Comparison of ENCODE assay signal across 23 cellular contexts in the genomic region with DNA sequence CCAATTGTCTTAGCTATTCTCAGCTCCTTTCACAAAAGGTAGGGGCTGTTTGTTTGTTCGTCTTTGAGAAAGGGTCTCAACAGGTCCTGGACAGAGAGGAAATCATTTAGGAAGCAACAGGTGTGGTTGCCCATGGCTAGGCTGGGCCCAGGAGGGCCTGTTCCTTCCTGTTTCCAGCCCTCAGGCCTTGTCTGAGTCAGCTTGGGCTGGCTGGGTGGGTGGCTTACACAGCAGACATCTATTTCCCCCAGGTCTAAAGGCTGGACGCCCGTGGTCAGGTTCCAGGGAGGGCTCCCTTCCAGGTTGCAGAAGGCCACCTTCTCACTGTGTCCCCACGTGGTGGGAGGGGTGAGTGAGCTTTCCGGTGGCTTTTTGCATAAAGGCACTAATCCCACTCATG. TPM values are rescaled to one million over a fixed set of nuclear protein-coding genes. Genes with fewer than 3 reads are reported as not detected.
DNase-seq lines count a peak whose midpoint lies in the region; FAIRE-seq and TF ChIP-seq lines count a peak whose summit lies in the region.
"Had no signal": no experiment of that assay in that cellular context is flagged by ENCODE, and none has a peak within 500 bp of the region (broad histone marks: within the 10 kb centered on the region; RNA-seq: fewer than 3 reads in every experiment).

No MANE protein-coding gene starts in this region.

- no peak overlapping the region for H3K18ac ChIP-seq in trophoblast cell (ENCODE audit: low read length)

- no peaks in the 10 kb centered on the region for H4K20me1 ChIP-seq in PC-9 (ENCODE audit: insufficient read depth)

- H3K27ac ChIP-seq in HEK293 (ENCODE audit: extremely low read depth, low read depth, low read length) (no peak overlapping the region), PC-9 (0 out of 2 replicates have a peak overlapping the region, but pooled peaks have one; percentile 1), esophagus (ENCODE audit: low read depth in 2 of 2, low read length in 1 of 2) (peak overlapping the region; percentile 89 to 96), trophoblast cell (ENCODE audit: low read depth, low read length) (no peak overlapping the region)

- H3K79me1 ChIP-seq in trophoblast cell (ENCODE audit: low read length): no peaks in the 10 kb centered on the region

- no peaks in the 10 kb centered on the region for H3K9me2 ChIP-seq in PC-9 (ENCODE audit: insufficient read depth)

- H4K12ac ChIP-seq in trophoblast cell (ENCODE audit: low read depth, low read length): no peak overlapping the region

- H3K79me2 ChIP-seq in PC-9 (ENCODE audit: low read depth) (no peaks in the 10 kb centered on the region), trophoblast cell (ENCODE audit: control insufficient read depth, insufficient read depth, low read length, poor library complexity) (no peaks in the 10 kb centered on the region)

- peak in 1 of 2 experiments; percentile 46 for DNase-seq in PC-9
- peak; percentile 28 to 38 for DNase-seq in trophoblast cell
- DNase-seq in activated CD8-positive, alpha-beta memory T cell treated with anti-CD3 and anti-CD28 coated beads, Interleukin-2, amount 50 U/mL, for 48 hours: no peak
- DNase-seq in NCI-H526 (lab: John Stamatoyannopoulos, UW): no peak
- DNase-seq in GM19239 (ENCODE audit: insufficient read length, low spot score): no peak
- DNase-seq: C1 segment of cervical spinal cord; Calu3; DMS153; GDM1; MM.1S; NCI-H1048; NCI-H1417 treated with DMSO at 0.1 percent for 48 hours; NCI-H187 treated with DMSO at 0.1 percent for 48 hours; NCI-H2107; NCI-H748 treated with DMSO at 0.1 percent for 48 hours; NK-92 treated with Interleukin-12 subunit alpha and Interleukin-12 subunit beta, amount 100 ng/mL, for 24 hours; Right ventricle myocardium superior had no signal

- no peak overlapping the region for H3K14ac ChIP-seq in trophoblast cell (ENCODE audit: low read length)

- no peak overlapping the region for H4K91ac ChIP-seq in trophoblast cell (ENCODE audit: low read depth, low read length)

- H3K9me3 ChIP-seq in HEK293 (ENCODE audit: control insufficient read depth, insufficient read depth, low read depth, low read length) (no peaks in the 10 kb centered on the region), PC-9 (ENCODE audit: insufficient read depth, low read depth) (no peaks in the 10 kb centered on the region), esophagus (ENCODE audit: control insufficient read depth in 2 of 2, insufficient read depth in 1 of 2, low read depth in 1 of 2, low read length in 1 of 2) (peaks cover 0 to 3% of the 10 kb centered on the region in 2 donors), trophoblast cell (ENCODE audit: insufficient read depth, low read depth, low read length) (peaks cover 6% of the 10 kb centered on the region)

- H3K4ac ChIP-seq in trophoblast cell (ENCODE audit: low read depth, low read length): no peak overlapping the region

- no peak overlapping the region for H3K9ac ChIP-seq in trophoblast cell (ENCODE audit: low read length)

- intact Hi-C loops in PC-9 (cut with micrococcal nuclease; ENCODE audit: unreplicated experiment): no loop called here

- BruUV-seq in PC-9 (replicated peaks; lab: Mats Ljungman, UMichigan): no TSS peak

- no peaks in the 10 kb centered on the region for H3K27me3 ChIP-seq in PC-9 (ENCODE audit: insufficient read depth, low read depth)
- no peaks in the 10 kb centered on the region for H3K27me3 ChIP-seq in esophagus (ENCODE audit: control insufficient read depth in 1 of 2, insufficient read depth in 2 of 2, low read length in 2 of 2)
- no peaks in the 10 kb centered on the region for H3K27me3 ChIP-seq in trophoblast cell (ENCODE audit: insufficient read depth, low read length)

- H2BK5ac ChIP-seq in trophoblast cell (ENCODE audit: low read depth, low read length, poor library complexity): no peak overlapping the region

- TF ChIP-seq CTCF in HEK293 (tag by site-specific recombination; IDR thresholded peaks at IDR 0.05) (no peak), PC-9 (conservative IDR thresholded peaks at IDR 0.05) (no peak)

- FAIRE-seq in GM19239 (lab: Jason Lieb, UNC): no peak
- FAIRE-seq: GM18507, H1, K562, RCC 7860 had no signal

- CTCF ChIA-PET in HEK293 (lab: Yijun Ruan, JAX) (interaction anchor here (0.9 to 1.4 kb wide), 4 partner anchors 9 to 86 kb away, joined by 3 to 4 read pairs (median 4); no protein-coding TSS in a partner anchor), PC-9 (lab: Charles Lee) (no interaction called here)

- no peak overlapping the region for H2BK12ac ChIP-seq in trophoblast cell (ENCODE audit: low read length)

- H2AFZ ChIP-seq in PC-9 (peak overlapping the region; percentile 45; the same call in 1 of the 2 replicates), trophoblast cell (ENCODE audit: insufficient read depth, low read length, poor library complexity) (no peak overlapping the region)

- peak overlapping the region; percentile 1; the same call in 1 of the 2 replicates for H3K4me2 ChIP-seq in PC-9
- H3K4me2 ChIP-seq in trophoblast cell (ENCODE audit: low read length): no peak overlapping the region

- POLR2A ChIA-PET in HEK293 (lab: Yijun Ruan, JAX) (no interaction called here), PC-9 (lab: Charles Lee; ENCODE audit: unreplicated experiment) (no interaction called here)

- no peak overlapping the region for H4K8ac ChIP-seq in trophoblast cell (ENCODE audit: low read depth, low read length)

- H3K23ac ChIP-seq in trophoblast cell (ENCODE audit: low read length): no peak overlapping the region

- H2BK120ac ChIP-seq in trophoblast cell (ENCODE audit: insufficient read depth, low read length, poor library complexity): no peak overlapping the region

- no peak overlapping the region for H2AK5ac ChIP-seq in trophoblast cell (ENCODE audit: low read length)

- H3K4me1 ChIP-seq in HEK293 (ENCODE audit: control insufficient read depth, insufficient read depth, low read length) (no peaks in the 10 kb centered on the region), PC-9 (replicated peaks; ENCODE audit: insufficient read depth) (peaks cover 19% of the 10 kb centered on the region), esophagus (ENCODE audit: control insufficient read depth in 2 of 2, insufficient read depth in 2 of 2, low read length in 1 of 2) (peaks cover 0 to 24% of the 10 kb centered on the region in 2 donors), trophoblast cell (ENCODE audit: control insufficient read depth in 1 of 2, insufficient read depth in 2 of 2, low read length in 2 of 2) (peaks cover 8 to 13% of the 10 kb centered on the region in 2 experiments)

- H3K36me3 ChIP-seq in HEK293 (ENCODE audit: control insufficient read depth in 2 of 2, insufficient read depth in 1 of 2, low read length in 2 of 2) (no peaks in the 10 kb centered on the region), PC-9 (ENCODE audit: low read depth) (no peaks in the 10 kb centered on the region), esophagus (ENCODE audit: control insufficient read depth in 2 of 2, insufficient read depth in 2 of 2, low read length in 1 of 2) (peaks cover 0 to 3% of the 10 kb centered on the region in 2 donors), trophoblast cell (ENCODE audit: control insufficient read depth in 1 of 2, insufficient read depth in 2 of 2, low read length in 2 of 2) (no peaks in the 10 kb centered on the region)

- no peak overlapping the region for H3K4me3 ChIP-seq in HEK293 (ENCODE audit: low read depth, low read length)
- no peak overlapping the region for H3K4me3 ChIP-seq in PC-9
- no peak overlapping the region for H3K4me3 ChIP-seq in esophagus (ENCODE audit: low read depth in 1 of 2, low read length in 2 of 2)
- H3K4me3 ChIP-seq in trophoblast cell (ENCODE audit: low read depth, low read length): no peak overlapping the region
- H3K4me3 ChIP-seq: K562 had no signal

- WGBS in esophagus, 2 donors: 40 to 70% methylated on average over 5 of the region's 5 CpGs
- WGBS in trophoblast cell (ENCODE audit: extremely low coverage, insufficient coverage, insufficient read length): no CpG with 5 or more reads among the region's 5 CpGs

- H3F3A ChIP-seq in PC-9 (ENCODE audit: insufficient read depth, low read depth): peaks cover 5% of the 10 kb centered on the region; the same call in 1 of the 2 replicates

TF ChIP-seq in HEK293, 187 proteins besides CTCF, POLR2A, EP300 and RAD21:
- TF ChIP-seq SCRT2 (tag by site-specific recombination; IDR thresholded peaks at IDR 0.05) (peak; percentile 45), KLF1 (tag by site-specific recombination; IDR thresholded peaks at IDR 0.05) (no peak), ZSCAN23 (tag by site-specific recombination; IDR thresholded peaks at IDR 0.05) (no peak)

RNA-seq across cellular contexts. Expression of a gene that starts 45.4 kb away (rescaled TPM):
- 16.1 and 20.0 TPM in 2 replicates for total RNA-seq in PC-9 (2021)
- 10 to 100 TPM; 32.2 to 98.9 TPM for polyA plus RNA-seq in esophagus
- polyA plus RNA-seq in trophoblast cell (2013): 8.8 TPM in 2 replicates
- total RNA-seq: K562 had no signal
- polyA plus RNA-seq: K562 had no signal

Comparison
In these comparisons a context has a peak if more than half of its experiments do, and no peak if none do; other contexts are left out.
1. H3K27ac ChIP-seq: peak in PC-9 (single experiment) and esophagus (2 of 2); none in HEK293 (single experiment) and trophoblast cell (single experiment).
2. DNase-seq: peak in trophoblast cell (2 of 2); none in activated CD8-positive, alpha-beta memory T cell treated with anti-CD3 and anti-CD28 coated beads, Interleukin-2, amount 50 U/mL, for 48 hours (single experiment), NCI-H526 (0 of 2) and GM19239 (single experiment).